Comparison of ENCODE assay signal across 20 cellular contexts in genomic region chr7:139673762-139674161, GRCh38.
DNase-seq lines count a peak whose midpoint lies in the region; ATAC-seq and TF ChIP-seq lines count a peak whose summit lies in the region.
"Had no signal": no experiment of that assay in that cellular context is flagged by ENCODE, and none has a peak within 500 bp of the region (broad histone marks: within the 10 kb centered on the region; RNA-seq: fewer than 3 reads in every experiment).

No MANE protein-coding gene starts in this region.

- no peak for DNase-seq in right cardiac atrium
- DNase-seq in Right ventricle myocardium inferior (ENCODE audit: missing footprints), result no peak
- no peak for DNase-seq in PC-3
- no peak for DNase-seq in right lobe of liver
- no peak for DNase-seq in DMS114 treated with DMSO at 0.1 percent for 48 hours (lab: John Stamatoyannopoulos, UW; ENCODE audit: unreplicated experiment)
- DNase-seq: amniotic stem cell; effector CD4-positive, alpha-beta T cell; EL; GM23248; kidney glomerular epithelial cell; midbrain; NCI-H1417; psoas muscle; T1000; testis had no signal

- H3F3A ChIP-seq in PC-3 (ENCODE audit: low read length, unreplicated experiment), result peaks cover 10% of the 10 kb centered on the region

- no peaks in the 10 kb centered on the region for H3K27me3 ChIP-seq in right cardiac atrium (ENCODE audit: control insufficient read depth, insufficient read depth)
- H3K27me3 ChIP-seq in PC-3 (ENCODE audit: low read length), result no peaks in the 10 kb centered on the region
- no peaks in the 10 kb centered on the region for H3K27me3 ChIP-seq in right lobe of liver
- H3K27me3 ChIP-seq: Peyer's patch, testis had no signal

- H2AFZ ChIP-seq in PC-3 (ENCODE audit: low read length), result no peak overlapping the region
- H2AFZ ChIP-seq: GM23248 had no signal

- CTCF ChIA-PET in PC-3 (lab: Charles Lee), result no interaction called here

- WGBS in right cardiac atrium, result 91% methylated on average over 6 of the region's 6 CpGs
- whole genome bisulfite sequencing in right lobe of liver (ENCODE audit: insufficient coverage, low coverage, low lambda C conversion rate, missing lambda C conversion rate), result 74% methylated on average over 6 of the region's 6 CpGs

- peaks cover 64% of the 10 kb centered on the region for H3K79me2 ChIP-seq in PC-3 (ENCODE audit: low read length)

- ATAC-seq in right cardiac atrium (no peak), Right ventricle myocardium inferior (no peak), PC-3 (no peak), right lobe of liver (no peak), HG02973 (IDR thresholded peaks at IDR 0.05; ENCODE audit: unreplicated experiment) (no peak), HG03175 (IDR thresholded peaks at IDR 0.05; ENCODE audit: unreplicated experiment) (no peak)

- peaks cover 16% of the 10 kb centered on the region; the same call in 1 of the 2 replicates for H3K36me3 ChIP-seq in PC-3 (ENCODE audit: low read depth, low read length)
- no peaks in the 10 kb centered on the region for H3K36me3 ChIP-seq in right lobe of liver
- H3K36me3 ChIP-seq: Peyer's patch had no signal

- BruUV-seq in PC-3 (replicated peaks; lab: Mats Ljungman, UMichigan), result no TSS peak

- POLR2A ChIA-PET in PC-3 (lab: Charles Lee; ENCODE audit: unreplicated experiment), result interaction anchor here (0.6 to 0.7 kb wide), 3 partner anchors 9 to 23 kb away, joined by 9 to 12 read pairs (median 12); no protein-coding TSS in a partner anchor

- H3K9me3 ChIP-seq in right cardiac atrium (ENCODE audit: control insufficient read depth, low read length) (no peaks in the 10 kb centered on the region), PC-3 (ENCODE audit: low read length) (no peaks in the 10 kb centered on the region), right lobe of liver (no peaks in the 10 kb centered on the region)
- H3K9me3 ChIP-seq: Peyer's patch, psoas muscle, testis had no signal

- TF ChIP-seq POLR2A in right lobe of liver (IDR thresholded peaks at IDR 0.05), result no peak

- TF ChIP-seq CTCF in PC-3 (conservative IDR thresholded peaks at IDR 0.05; ENCODE audit: low read depth, low read length) (no peak), right lobe of liver (IDR thresholded peaks at IDR 0.05) (no peak)

- peak overlapping the region; percentile 96 for H3K9ac ChIP-seq in PC-3 (ENCODE audit: low read length)
- H3K9ac ChIP-seq: GM23248 had no signal

- H3K4me3 ChIP-seq in right cardiac atrium (ENCODE audit: low read length) (no peak overlapping the region), PC-3 (ENCODE audit: low read length) (no peak overlapping the region), right lobe of liver (no peak overlapping the region)
- H3K4me3 ChIP-seq: GM23248, Peyer's patch, psoas muscle, SK-N-MC, smooth muscle cell, testis had no signal

- intact Hi-C loops in right cardiac atrium (cut with DNase I), result no loop called here
- intact Hi-C loops in Right ventricle myocardium inferior (cut with DNase I), result no loop called here
- intact Hi-C loops in PC-3 (cut with micrococcal nuclease), result loop anchor here (2.0 to 5.0 kb wide), 3 partner anchors 27 to 244 kb away; no protein-coding TSS in a partner anchor
- intact Hi-C loops in right lobe of liver (cut with DNase I), result no loop called here

- peaks cover 6% of the 10 kb centered on the region for H3K4me1 ChIP-seq in right cardiac atrium (ENCODE audit: control insufficient read depth, insufficient read depth, low read length)
- peaks cover 50% of the 10 kb centered on the region for H3K4me1 ChIP-seq in PC-3 (ENCODE audit: insufficient read depth, low read length)
- H3K4me1 ChIP-seq in right lobe of liver, result peaks cover 0 to 58% (median 23%) of the 10 kb centered on the region in 4 donors
- H3K4me1 ChIP-seq: Peyer's patch had no signal

- no peaks in the 10 kb centered on the region for H4K20me1 ChIP-seq in PC-3 (ENCODE audit: low read length)

- no peaks in the 10 kb centered on the region for H3K9me2 ChIP-seq in PC-3 (replicated peaks; ENCODE audit: low read length)

- H3K27ac ChIP-seq in right cardiac atrium (ENCODE audit: low read length) (peak overlapping the region; percentile 96), PC-3 (ENCODE audit: low read length) (peak overlapping the region; percentile 100), right lobe of liver (peak overlapping the region; percentile 13 to 65 (median 55))
- H3K27ac ChIP-seq: GM23248, psoas muscle, SK-N-MC, testis had no signal

- H3K4me2 ChIP-seq in PC-3 (ENCODE audit: low read length), result no peak overlapping the region; the same call in 1 of the 2 replicates
- H3K4me2 ChIP-seq: smooth muscle cell had no signal
